Comparison of ENCODE assay signal across 23 cellular contexts in the genomic region with DNA sequence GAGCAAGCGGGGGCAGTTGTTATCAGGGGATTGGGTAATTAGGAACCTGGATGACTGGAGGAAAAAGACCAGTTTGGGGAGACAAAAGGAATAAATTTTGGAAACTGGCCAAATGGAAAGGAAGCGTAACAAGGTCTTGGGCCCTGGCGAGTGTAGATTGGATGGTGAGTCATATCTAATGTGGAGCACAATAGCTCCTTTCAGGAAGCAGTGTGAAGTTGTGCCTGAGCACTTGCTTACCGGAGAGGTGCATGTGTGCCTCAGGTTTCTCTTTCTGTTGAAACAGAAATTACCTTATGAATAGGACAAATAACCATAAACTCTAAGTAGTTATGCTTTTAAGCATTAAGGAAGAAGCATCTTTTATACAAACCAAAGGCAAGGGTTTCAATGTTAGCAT.
DNase-seq lines count a peak whose midpoint lies in the region; ATAC-seq, FAIRE-seq and TF ChIP-seq lines count a peak whose summit lies in the region.
"Had no signal": no experiment of that assay in that cellular context is flagged by ENCODE, and none has a peak within 500 bp of the region (broad histone marks: within the 10 kb centered on the region; RNA-seq: fewer than 3 reads in every experiment).

No MANE protein-coding gene starts in this region.

- H3K4me3 ChIP-seq in H1 (ENCODE audit: extremely low read depth in 1 of 4, insufficient read depth in 2 of 4, low read depth in 3 of 4, low read length in 4 of 4) = no peak overlapping the region
- H3K4me3 ChIP-seq: dorsolateral prefrontal cortex, sigmoid colon had no signal

- FAIRE-seq in H1 (lab: Jason Lieb, UNC) = no peak
- FAIRE-seq: keratinocyte, TTC549 had no signal

- CTCF ChIA-PET in H1 (lab: Charles Lee; ENCODE audit: partially characterized antibody) = no interaction called here

- TF ChIP-seq CTCF in H1 (IDR thresholded peaks at IDR 0.05; ENCODE audit: control extremely low read depth in 1 of 3, insufficient read depth in 1 of 3, low read depth in 1 of 3, low read length in 3 of 3) = no peak
- TF ChIP-seq CTCF in chondrocyte (IDR thresholded peaks at IDR 0.05) = no peak

- no peak overlapping the region for H3K14ac ChIP-seq in H1 (ENCODE audit: insufficient read length)

- H2BK120ac ChIP-seq in H1 (replicated peaks; ENCODE audit: low read depth, low read length) = no peak overlapping the region

- 0 out of 2 replicates have a peak overlapping the region, but pooled peaks have one; percentile 58 for H4K8ac ChIP-seq in H1 (ENCODE audit: extremely low read depth, insufficient read depth, low read length)

- no peak overlapping the region for H2AFZ ChIP-seq in H1 (ENCODE audit: low read length)

- peaks cover 1% of the 10 kb centered on the region for H3K27me3 Mint-ChIP-seq in chondrocyte (ENCODE audit: low read depth)

- H3K79me1 ChIP-seq in H1 (ENCODE audit: low read depth, low read length) = no peaks in the 10 kb centered on the region

- H3K56ac ChIP-seq in H1 (replicated peaks; ENCODE audit: insufficient read length, low read depth, low read length) = no peak overlapping the region

- H3K4me1 ChIP-seq in H1 (replicated peaks in 1 of 4; ENCODE audit: control insufficient read depth in 3 of 4, insufficient read depth in 4 of 4, low read length in 3 of 4) = peaks cover 0 to 11% (median 2%) of the 10 kb centered on the region in 4 experiments; a peak in 5 of 7 replicates
- H3K4me1 ChIP-seq: sigmoid colon had no signal

- H4K20me1 ChIP-seq in H1 (replicated peaks in 1 of 2; ENCODE audit: control insufficient read depth in 1 of 2, insufficient read depth in 2 of 2, low read length in 2 of 2) = no peaks in the 10 kb centered on the region

- no peak overlapping the region for H3K9ac ChIP-seq in H1 (replicated peaks in 1 of 4; ENCODE audit: extremely low read depth in 1 of 4, low read depth in 3 of 4, low read length in 3 of 4)

- H3K4me2 ChIP-seq in H1 (ENCODE audit: insufficient read depth in 1 of 2, low read depth in 2 of 2, low read length in 2 of 2) = no peak overlapping the region

- no peak overlapping the region for H2BK5ac ChIP-seq in H1 (ENCODE audit: low read depth, low read length)

- peak overlapping the region; percentile 71 for H3K4ac ChIP-seq in H1 (replicated peaks; ENCODE audit: insufficient read length, low read depth, low read length)

- peak overlapping the region; percentile 50; the same call in 1 of the 2 replicates for H2BK20ac ChIP-seq in H1 (ENCODE audit: low read length)

- no peaks in the 10 kb centered on the region for H3K4me1 Mint-ChIP-seq in chondrocyte (ENCODE audit: low read depth)
- H3K4me1 Mint-ChIP-seq: activated naive CD8-positive, alpha-beta T cell treated with anti-CD3 and anti-CD28 coated beads for 36 hours had no signal

- H3K27ac ChIP-seq in H1 (ENCODE audit: low read depth, low read length) = no peak overlapping the region
- H3K27ac ChIP-seq: brain microvascular endothelial cell, dorsolateral prefrontal cortex, sigmoid colon had no signal

- H3K23ac ChIP-seq in H1 (ENCODE audit: insufficient read length) = no peak overlapping the region

- no peak for TF ChIP-seq POLR2A in H1 (IDR thresholded peaks at IDR 0.05; ENCODE audit: control extremely low read depth in 1 of 2, low read depth in 2 of 2, low read length in 2 of 2)

- POLR2A ChIA-PET in H1 (lab: Charles Lee; ENCODE audit: partially characterized antibody) = no interaction called here

- H3K36me3 ChIP-seq in H1 (ENCODE audit: control insufficient read depth in 2 of 4, insufficient read depth in 4 of 4, low read length in 3 of 4) = no peaks in the 10 kb centered on the region
- H3K36me3 ChIP-seq: brain microvascular endothelial cell, sigmoid colon had no signal

- peaks cover 8% of the 10 kb centered on the region for H3K9me3 Mint-ChIP-seq in chondrocyte (ENCODE audit: low read depth)

- H4K91ac ChIP-seq in H1 (replicated peaks; ENCODE audit: insufficient read length, low read length) = no peak overlapping the region

- H3K4me3 Mint-ChIP-seq in chondrocyte (ENCODE audit: unreplicated experiment) = no peak overlapping the region
- H3K4me3 Mint-ChIP-seq: activated naive CD8-positive, alpha-beta T cell treated with anti-CD3 and anti-CD28 coated beads for 36 hours; activated T-cell treated with anti-CD3 and anti-CD28 coated beads, Interleukin-2, amount 50 U/mL, for 24 hours had no signal

- H2BK15ac ChIP-seq in H1 (ENCODE audit: low read length) = no peak overlapping the region

- no peaks in the 10 kb centered on the region for H3K27me3 ChIP-seq in H1 (replicated peaks in 1 of 4; ENCODE audit: control insufficient read depth in 3 of 4, extremely low read depth in 1 of 4, insufficient read depth in 3 of 4, low read length in 3 of 4)
- H3K27me3 ChIP-seq: brain microvascular endothelial cell, sigmoid colon had no signal

- 0 out of 2 replicates have a peak overlapping the region, but pooled peaks have one; percentile 59 for H2AK5ac ChIP-seq in H1 (ENCODE audit: low read depth, low read length)

- no peak for TF ChIP-seq RAD21 in H1 (IDR thresholded peaks at IDR 0.05 in 1 of 2, conservative IDR thresholded peaks at IDR 0.05 in 1 of 2; ENCODE audit: low read depth in 2 of 2, low read length in 2 of 2)

- peak; percentile 49 for ATAC-seq in HG03442 (IDR thresholded peaks at IDR 0.05; ENCODE audit: unreplicated experiment)
- ATAC-seq in HG03196 (IDR thresholded peaks at IDR 0.05; ENCODE audit: unreplicated experiment) = no peak
- ATAC-seq: PC-3, SK-N-SH treated with all-trans-retinoic acid at 6 μM for 48 hours had no signal

- no peaks in the 10 kb centered on the region for H3K36me3 Mint-ChIP-seq in chondrocyte (ENCODE audit: low read depth)
- H3K36me3 Mint-ChIP-seq: activated naive CD8-positive, alpha-beta T cell treated with anti-CD3 and anti-CD28 coated beads for 36 hours had no signal

- H3K79me2 ChIP-seq in H1 (ENCODE audit: control insufficient read depth in 1 of 2, insufficient read depth in 2 of 2, low read length in 2 of 2) = no peaks in the 10 kb centered on the region

- TF ChIP-seq EP300 in H1 (IDR thresholded peaks at IDR 0.05; ENCODE audit: borderline replicate concordance in 1 of 2, low read depth in 2 of 2, low read length in 2 of 2) = no peak

- peaks cover 0 to 3% of the 10 kb centered on the region in 2 experiments; a peak in 1 of 4 replicates for H3K9me3 ChIP-seq in H1 (ENCODE audit: insufficient read depth in 2 of 2, low read depth in 1 of 2, low read length in 1 of 2)

- WGBS in H1 (ENCODE audit: extremely low coverage in 1 of 2, insufficient coverage in 1 of 2, insufficient read length in 1 of 2, insufficient replicate concordance in 2 of 2, low coverage in 1 of 2, low lambda C conversion rate in 2 of 2, missing lambda C conversion rate in 1 of 2), 2 experiments = 81% methylated on average over 4 of the region's 4 CpGs; no CpG with 5 or more reads in 1 of the 2 experiments

- DNase-seq in DMS153 (lab: John Stamatoyannopoulos, UW) (peak; percentile 74), NCI-H345 treated with DMSO at 0.1 percent for 48 hours (lab: John Stamatoyannopoulos, UW; ENCODE audit: unreplicated experiment) (peak; percentile 43), H1 (ENCODE audit: low read depth in 1 of 2, low spot score in 2 of 2) (no peak), chondrocyte (ENCODE audit: low spot score) (no peak), NCI-H1694 treated with DMSO at 0.1 percent for 48 hours (lab: John Stamatoyannopoulos, UW) (no peak), hepatic stellate cell (ENCODE audit: low spot score) (no peak)
- DNase-seq: activated CD4-positive, alpha-beta T cell treated with anti-CD3 and anti-CD28 coated beads, Interleukin-2, amount 50 U/mL, for 1 hour; activated naive CD8-positive, alpha-beta T cell treated with anti-CD3 and anti-CD28 coated beads for 36 hours; activated T-cell treated with anti-CD3 and anti-CD28 coated beads, Interleukin-2, amount 50 U/mL, for 24 hours; brain microvascular endothelial cell; dorsolateral prefrontal cortex; head of caudate nucleus; KBM-7; midbrain; NCI-H1092 treated with DMSO at 0.1 percent for 48 hours; NCI-H510A treated with DMSO at 0.1 percent for 48 hours; PC-3; sigmoid colon had no signal

- no peak overlapping the region for H3K18ac ChIP-seq in H1 (ENCODE audit: extremely low read depth, low read length)

- no peak overlapping the region for H4K5ac ChIP-seq in H1 (ENCODE audit: insufficient read length, low read depth, low read length)

- no peaks in the 10 kb centered on the region for H3K23me2 ChIP-seq in H1 (ENCODE audit: low read depth, low read length)

- no peak overlapping the region for H3K27ac Mint-ChIP-seq in chondrocyte (ENCODE audit: unreplicated experiment)
- H3K27ac Mint-ChIP-seq: activated naive CD8-positive, alpha-beta T cell treated with anti-CD3 and anti-CD28 coated beads for 36 hours; activated T-cell treated with anti-CD3 and anti-CD28 coated beads, Interleukin-2, amount 50 U/mL, for 24 hours had no signal

- peak overlapping the region; percentile 51; the same call in 1 of the 2 replicates for H2BK12ac ChIP-seq in H1 (ENCODE audit: low read depth, low read length)

TF ChIP-seq in H1, 55 proteins besides CTCF, POLR2A, EP300 and RAD21:
- TF ChIP-seq ASH2L (IDR thresholded peaks at IDR 0.05; ENCODE audit: low read length) = no peak
- no peak for TF ChIP-seq ZNF274 (IDR thresholded peaks at IDR 0.05; ENCODE audit: borderline replicate concordance, extremely low read depth, low read length)
- peak; percentile 29; the same call in 1 of the 2 replicates for TF ChIP-seq JUND (IDR thresholded peaks at IDR 0.05; ENCODE audit: low read length)
- TF ChIP-seq TCF12 (IDR thresholded peaks at IDR 0.05; ENCODE audit: low read depth, low read length) = no peak
- TF ChIP-seq FOSL1 (IDR thresholded peaks at IDR 0.05; ENCODE audit: insufficient read depth, low read depth, low read length) = no peak
- TF ChIP-seq CBX8 (IDR thresholded peaks at IDR 0.05; ENCODE audit: borderline replicate concordance, low read depth, low read length) = no peak
- no peak for TF ChIP-seq GTF2F1 (IDR thresholded peaks at IDR 0.05; ENCODE audit: borderline replicate concordance, low read depth, low read length)
- no peak for TF ChIP-seq SIX5 (IDR thresholded peaks at IDR 0.05; ENCODE audit: low read depth, low read length)
- TF ChIP-seq MAFK (IDR thresholded peaks at IDR 0.05; ENCODE audit: low read depth, low read length) = no peak

Comparison
In these comparisons a context has a peak if more than half of its experiments do, and no peak if none do; other contexts are left out.
1. DNase-seq: peak in DMS153 (single experiment) and NCI-H345 treated with DMSO at 0.1 percent for 48 hours (single experiment); none in H1 (0 of 2), chondrocyte (single experiment), NCI-H1694 treated with DMSO at 0.1 percent for 48 hours (single experiment) and hepatic stellate cell (single experiment).